ENCODE assay signal across 1 cellular context in the genomic region with DNA sequence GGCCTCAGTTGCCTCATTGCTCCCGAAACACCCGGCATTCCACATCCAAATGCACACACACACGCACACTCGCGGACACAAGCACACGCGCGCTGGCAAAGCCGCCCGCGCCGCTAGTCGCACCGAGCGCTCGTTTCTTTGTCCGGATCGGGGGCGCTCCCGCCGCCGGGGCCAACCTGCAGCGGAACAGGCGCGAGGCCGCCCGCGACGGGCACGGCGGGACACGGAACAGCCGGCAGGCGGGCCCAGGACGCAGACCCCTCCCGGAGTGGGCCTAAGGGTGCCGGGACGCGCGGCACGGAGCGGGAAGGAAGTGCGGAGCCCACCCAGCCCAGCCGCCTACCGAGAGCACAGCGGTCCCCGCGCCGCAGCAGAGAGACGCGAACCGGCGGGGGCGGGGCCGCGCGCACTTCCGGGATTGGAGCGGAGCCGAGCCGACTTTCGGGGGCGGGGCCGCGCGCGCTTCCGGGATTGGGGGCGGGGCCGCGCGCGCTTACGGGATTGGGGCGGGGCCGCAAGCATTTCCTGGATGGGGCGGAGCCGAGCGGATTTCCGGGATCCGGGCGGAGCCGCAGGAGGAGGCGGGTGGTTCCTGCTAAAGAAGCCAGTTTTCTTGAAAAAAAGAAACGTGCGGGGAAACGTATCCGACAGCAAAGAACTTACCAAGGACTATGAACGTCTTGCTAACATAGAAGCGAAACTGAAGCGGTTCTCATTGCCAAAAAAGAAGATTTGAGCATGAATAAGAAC.
TF ChIP-seq lines count a peak whose summit lies in the region.

A gene (minus strand): TSS at position 396 of the 750 bp plus-strand sequence. CDS start 1,498 bp downstream, outside the sequence.

TF ChIP-seq in GM12878, 131 proteins besides CTCF, POLR2A, EP300 and RAD21 (continued from another document and continues in another):
- TF ChIP-seq, protein P1, sequence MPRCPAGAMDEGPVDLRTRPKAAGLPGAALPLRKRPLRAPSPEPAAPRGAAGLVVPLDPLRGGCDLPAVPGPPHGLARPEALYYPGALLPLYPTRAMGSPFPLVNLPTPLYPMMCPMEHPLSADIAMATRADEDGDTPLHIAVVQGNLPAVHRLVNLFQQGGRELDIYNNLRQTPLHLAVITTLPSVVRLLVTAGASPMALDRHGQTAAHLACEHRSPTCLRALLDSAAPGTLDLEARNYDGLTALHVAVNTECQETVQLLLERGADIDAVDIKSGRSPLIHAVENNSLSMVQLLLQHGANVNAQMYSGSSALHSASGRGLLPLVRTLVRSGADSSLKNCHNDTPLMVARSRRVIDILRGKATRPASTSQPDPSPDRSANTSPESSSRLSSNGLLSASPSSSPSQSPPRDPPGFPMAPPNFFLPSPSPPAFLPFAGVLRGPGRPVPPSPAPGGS (IDR thresholded peaks at IDR 0.05; ENCODE audit: borderline replicate concordance, insufficient read depth, low read depth, low read length, poor library complexity, severe bottlenecking) = no peak
- TF ChIP-seq GABPA (IDR thresholded peaks at IDR 0.05; ENCODE audit: low read depth) (peak; percentile 68), HDGF (IDR thresholded peaks at IDR 0.05) (no peak), SUPT20H (IDR thresholded peaks at IDR 0.05; ENCODE audit: borderline replicate concordance, control insufficient read depth, low read depth, low read length) (no peak), YY1 (IDR thresholded peaks at IDR 0.05; ENCODE audit: low read depth, low read length) (0 out of 2 replicates have a peak, but pooled peaks have one; percentile 6), ATF7 (IDR thresholded peaks at IDR 0.05; ENCODE audit: low read depth) (0 out of 2 replicates have a peak, but pooled peaks have one; percentile 17), NRF1 (conservative IDR thresholded peaks at IDR 0.05; ENCODE audit: low read depth, low read length) (no peak), TCF7 (IDR thresholded peaks at IDR 0.05; ENCODE audit: borderline replicate concordance) (no peak), SP1 (IDR thresholded peaks at IDR 0.05; ENCODE audit: low read depth, low read length) (peak; percentile 40), WRNIP1 (IDR thresholded peaks at IDR 0.05; ENCODE audit: borderline replicate concordance, low read depth, low read length) (no peak), BRCA1 (IDR thresholded peaks at IDR 0.05; ENCODE audit: low read depth, low read length) (no peak), FOXM1 (IDR thresholded peaks at IDR 0.05; ENCODE audit: low read depth, low read length) (no peak), CHD2 (IDR thresholded peaks at IDR 0.05; ENCODE audit: borderline replicate concordance, low read depth, low read length) (0 out of 2 replicates have a peak, but pooled peaks have one; percentile 47), ZNF207 (IDR thresholded peaks at IDR 0.05; ENCODE audit: borderline replicate concordance) (peak; percentile 83), NFIC (IDR thresholded peaks at IDR 0.05; ENCODE audit: low read depth, low read length) (no peak), YBX1 (IDR thresholded peaks at IDR 0.05) (no peak), HDAC2 (IDR thresholded peaks at IDR 0.05) (no peak), TCF3 (IDR thresholded peaks at IDR 0.05; ENCODE audit: borderline replicate concordance, insufficient read depth, low read depth, low read length) (0 out of 2 replicates have a peak, but pooled peaks have one; percentile 49), CBX3 (IDR thresholded peaks at IDR 0.05; ENCODE audit: borderline replicate concordance, low read depth) (no peak), SMAD5 (IDR thresholded peaks at IDR 0.05; ENCODE audit: low read depth) (peak; percentile 43; the same call in 1 of the 2 replicates), GATAD2B (conservative IDR thresholded peaks at IDR 0.05; ENCODE audit: low read depth) (peak; percentile 99), KAT2A (conservative IDR thresholded peaks at IDR 0.05; ENCODE audit: control insufficient read depth, low read depth, low read length) (no peak), PML (IDR thresholded peaks at IDR 0.05; ENCODE audit: low read length) (peak; percentile 82), POLR2AphosphoS2 (IDR thresholded peaks at IDR 0.05; ENCODE audit: low read depth, low read length) (peak; percentile 56; the same call in 1 of the 2 replicates), SMARCA5 (IDR thresholded peaks at IDR 0.05) (peak; percentile 85; the same call in 1 of the 2 replicates), IRF4 (IDR thresholded peaks at IDR 0.05; ENCODE audit: low read depth, low read length) (no peak), ZBED1 (IDR thresholded peaks at IDR 0.05; ENCODE audit: borderline replicate concordance) (0 out of 2 replicates have a peak, but pooled peaks have one; percentile 7), RFX5 (IDR thresholded peaks at IDR 0.05; ENCODE audit: low read depth, low read length) (no peak), SREBF2 (IDR thresholded peaks at IDR 0.05; ENCODE audit: low read length) (no peak), STAT3 (IDR thresholded peaks at IDR 0.05; ENCODE audit: low read depth, low read length) (no peak), HDAC6 (IDR thresholded peaks at IDR 0.05; ENCODE audit: unreplicated experiment) (no peak), SPI1 (IDR thresholded peaks at IDR 0.05; ENCODE audit: borderline replicate concordance, insufficient read depth, low read depth, low read length) (no peak; the same call in 1 of the 2 replicates)
- TF ChIP-seq, protein P2, sequence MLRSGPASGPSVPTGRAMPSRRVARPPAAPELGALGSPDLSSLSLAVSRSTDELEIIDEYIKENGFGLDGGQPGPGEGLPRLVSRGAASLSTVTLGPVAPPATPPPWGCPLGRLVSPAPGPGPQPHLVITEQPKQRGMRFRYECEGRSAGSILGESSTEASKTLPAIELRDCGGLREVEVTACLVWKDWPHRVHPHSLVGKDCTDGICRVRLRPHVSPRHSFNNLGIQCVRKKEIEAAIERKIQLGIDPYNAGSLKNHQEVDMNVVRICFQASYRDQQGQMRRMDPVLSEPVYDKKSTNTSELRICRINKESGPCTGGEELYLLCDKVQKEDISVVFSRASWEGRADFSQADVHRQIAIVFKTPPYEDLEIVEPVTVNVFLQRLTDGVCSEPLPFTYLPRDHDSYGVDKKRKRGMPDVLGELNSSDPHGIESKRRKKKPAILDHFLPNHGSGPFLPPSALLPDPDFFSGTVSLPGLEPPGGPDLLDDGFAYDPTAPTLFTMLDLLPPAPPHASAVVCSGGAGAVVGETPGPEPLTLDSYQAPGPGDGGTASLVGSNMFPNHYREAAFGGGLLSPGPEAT (IDR thresholded peaks at IDR 0.05; ENCODE audit: low read depth) = peak; percentile 42; the same call in 1 of the 2 replicates
- TF ChIP-seq, protein P3, sequence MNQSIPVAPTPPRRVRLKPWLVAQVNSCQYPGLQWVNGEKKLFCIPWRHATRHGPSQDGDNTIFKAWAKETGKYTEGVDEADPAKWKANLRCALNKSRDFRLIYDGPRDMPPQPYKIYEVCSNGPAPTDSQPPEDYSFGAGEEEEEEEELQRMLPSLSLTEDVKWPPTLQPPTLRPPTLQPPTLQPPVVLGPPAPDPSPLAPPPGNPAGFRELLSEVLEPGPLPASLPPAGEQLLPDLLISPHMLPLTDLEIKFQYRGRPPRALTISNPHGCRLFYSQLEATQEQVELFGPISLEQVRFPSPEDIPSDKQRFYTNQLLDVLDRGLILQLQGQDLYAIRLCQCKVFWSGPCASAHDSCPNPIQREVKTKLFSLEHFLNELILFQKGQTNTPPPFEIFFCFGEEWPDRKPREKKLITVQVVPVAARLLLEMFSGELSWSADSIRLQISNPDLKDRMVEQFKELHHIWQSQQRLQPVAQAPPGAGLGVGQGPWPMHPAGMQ (IDR thresholded peaks at IDR 0.05; ENCODE audit: borderline replicate concordance) = no peak
- TF ChIP-seq, protein P4, sequence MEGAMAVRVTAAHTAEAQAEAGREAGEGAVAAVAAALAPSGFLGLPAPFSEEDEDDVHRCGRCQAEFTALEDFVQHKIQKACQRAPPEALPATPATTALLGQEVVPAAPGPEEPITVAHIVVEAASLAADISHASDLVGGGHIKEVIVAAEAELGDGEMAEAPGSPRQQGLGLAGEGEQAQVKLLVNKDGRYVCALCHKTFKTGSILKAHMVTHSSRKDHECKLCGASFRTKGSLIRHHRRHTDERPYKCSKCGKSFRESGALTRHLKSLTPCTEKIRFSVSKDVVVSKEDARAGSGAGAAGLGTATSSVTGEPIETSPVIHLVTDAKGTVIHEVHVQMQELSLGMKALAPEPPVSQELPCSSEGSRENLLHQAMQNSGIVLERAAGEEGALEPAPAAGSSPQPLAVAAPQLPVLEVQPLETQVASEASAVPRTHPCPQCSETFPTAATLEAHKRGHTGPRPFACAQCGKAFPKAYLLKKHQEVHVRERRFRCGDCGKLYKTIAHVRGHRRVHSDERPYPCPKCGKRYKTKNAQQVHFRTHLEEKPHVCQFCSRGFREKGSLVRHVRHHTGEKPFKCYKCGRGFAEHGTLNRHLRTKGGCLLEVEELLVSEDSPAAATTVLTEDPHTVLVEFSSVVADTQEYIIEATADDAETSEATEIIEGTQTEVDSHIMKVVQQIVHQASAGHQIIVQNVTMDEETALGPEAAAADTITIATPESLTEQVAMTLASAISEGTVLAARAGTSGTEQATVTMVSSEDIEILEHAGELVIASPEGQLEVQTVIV (IDR thresholded peaks at IDR 0.05; ENCODE audit: borderline replicate concordance, partially characterized antibody) = peak; percentile 95
- TF ChIP-seq, protein P5, sequence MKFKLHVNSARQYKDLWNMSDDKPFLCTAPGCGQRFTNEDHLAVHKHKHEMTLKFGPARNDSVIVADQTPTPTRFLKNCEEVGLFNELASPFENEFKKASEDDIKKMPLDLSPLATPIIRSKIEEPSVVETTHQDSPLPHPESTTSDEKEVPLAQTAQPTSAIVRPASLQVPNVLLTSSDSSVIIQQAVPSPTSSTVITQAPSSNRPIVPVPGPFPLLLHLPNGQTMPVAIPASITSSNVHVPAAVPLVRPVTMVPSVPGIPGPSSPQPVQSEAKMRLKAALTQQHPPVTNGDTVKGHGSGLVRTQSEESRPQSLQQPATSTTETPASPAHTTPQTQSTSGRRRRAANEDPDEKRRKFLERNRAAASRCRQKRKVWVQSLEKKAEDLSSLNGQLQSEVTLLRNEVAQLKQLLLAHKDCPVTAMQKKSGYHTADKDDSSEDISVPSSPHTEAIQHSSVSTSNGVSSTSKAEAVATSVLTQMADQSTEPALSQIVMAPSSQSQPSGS (IDR thresholded peaks at IDR 0.05; ENCODE audit: low read length) = no peak
- TF ChIP-seq, protein P6, sequence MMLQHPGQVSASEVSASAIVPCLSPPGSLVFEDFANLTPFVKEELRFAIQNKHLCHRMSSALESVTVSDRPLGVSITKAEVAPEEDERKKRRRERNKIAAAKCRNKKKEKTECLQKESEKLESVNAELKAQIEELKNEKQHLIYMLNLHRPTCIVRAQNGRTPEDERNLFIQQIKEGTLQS (IDR thresholded peaks at IDR 0.05; ENCODE audit: borderline replicate concordance, extremely low read depth, low read depth, low read length) = no peak
- TF ChIP-seq, protein P7, sequence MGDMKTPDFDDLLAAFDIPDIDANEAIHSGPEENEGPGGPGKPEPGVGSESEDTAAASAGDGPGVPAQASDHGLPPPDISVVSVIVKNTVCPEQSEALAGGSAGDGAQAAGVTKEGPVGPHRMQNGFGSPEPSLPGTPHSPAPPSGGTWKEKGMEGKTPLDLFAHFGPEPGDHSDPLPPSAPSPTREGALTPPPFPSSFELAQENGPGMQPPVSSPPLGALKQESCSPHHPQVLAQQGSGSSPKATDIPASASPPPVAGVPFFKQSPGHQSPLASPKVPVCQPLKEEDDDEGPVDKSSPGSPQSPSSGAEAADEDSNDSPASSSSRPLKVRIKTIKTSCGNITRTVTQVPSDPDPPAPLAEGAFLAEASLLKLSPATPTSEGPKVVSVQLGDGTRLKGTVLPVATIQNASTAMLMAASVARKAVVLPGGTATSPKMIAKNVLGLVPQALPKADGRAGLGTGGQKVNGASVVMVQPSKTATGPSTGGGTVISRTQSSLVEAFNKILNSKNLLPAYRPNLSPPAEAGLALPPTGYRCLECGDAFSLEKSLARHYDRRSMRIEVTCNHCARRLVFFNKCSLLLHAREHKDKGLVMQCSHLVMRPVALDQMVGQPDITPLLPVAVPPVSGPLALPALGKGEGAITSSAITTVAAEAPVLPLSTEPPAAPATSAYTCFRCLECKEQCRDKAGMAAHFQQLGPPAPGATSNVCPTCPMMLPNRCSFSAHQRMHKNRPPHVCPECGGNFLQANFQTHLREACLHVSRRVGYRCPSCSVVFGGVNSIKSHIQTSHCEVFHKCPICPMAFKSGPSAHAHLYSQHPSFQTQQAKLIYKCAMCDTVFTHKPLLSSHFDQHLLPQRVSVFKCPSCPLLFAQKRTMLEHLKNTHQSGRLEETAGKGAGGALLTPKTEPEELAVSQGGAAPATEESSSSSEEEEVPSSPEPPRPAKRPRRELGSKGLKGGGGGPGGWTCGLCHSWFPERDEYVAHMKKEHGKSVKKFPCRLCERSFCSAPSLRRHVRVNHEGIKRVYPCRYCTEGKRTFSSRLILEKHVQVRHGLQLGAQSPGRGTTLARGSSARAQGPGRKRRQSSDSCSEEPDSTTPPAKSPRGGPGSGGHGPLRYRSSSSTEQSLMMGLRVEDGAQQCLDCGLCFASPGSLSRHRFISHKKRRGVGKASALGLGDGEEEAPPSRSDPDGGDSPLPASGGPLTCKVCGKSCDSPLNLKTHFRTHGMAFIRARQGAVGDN (IDR thresholded peaks at IDR 0.05) = no peak; the same call in none of the 2 replicates
- TF ChIP-seq, protein P8, sequence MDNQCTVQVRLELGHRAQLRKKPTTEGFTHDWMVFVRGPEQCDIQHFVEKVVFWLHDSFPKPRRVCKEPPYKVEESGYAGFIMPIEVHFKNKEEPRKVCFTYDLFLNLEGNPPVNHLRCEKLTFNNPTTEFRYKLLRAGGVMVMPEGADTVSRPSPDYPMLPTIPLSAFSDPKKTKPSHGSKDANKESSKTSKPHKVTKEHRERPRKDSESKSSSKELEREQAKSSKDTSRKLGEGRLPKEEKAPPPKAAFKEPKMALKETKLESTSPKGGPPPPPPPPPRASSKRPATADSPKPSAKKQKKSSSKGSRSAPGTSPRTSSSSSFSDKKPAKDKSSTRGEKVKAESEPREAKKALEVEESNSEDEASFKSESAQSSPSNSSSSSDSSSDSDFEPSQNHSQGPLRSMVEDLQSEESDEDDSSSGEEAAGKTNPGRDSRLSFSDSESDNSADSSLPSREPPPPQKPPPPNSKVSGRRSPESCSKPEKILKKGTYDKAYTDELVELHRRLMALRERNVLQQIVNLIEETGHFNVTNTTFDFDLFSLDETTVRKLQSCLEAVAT (IDR thresholded peaks at IDR 0.05) = no peak
- TF ChIP-seq, protein P9, sequence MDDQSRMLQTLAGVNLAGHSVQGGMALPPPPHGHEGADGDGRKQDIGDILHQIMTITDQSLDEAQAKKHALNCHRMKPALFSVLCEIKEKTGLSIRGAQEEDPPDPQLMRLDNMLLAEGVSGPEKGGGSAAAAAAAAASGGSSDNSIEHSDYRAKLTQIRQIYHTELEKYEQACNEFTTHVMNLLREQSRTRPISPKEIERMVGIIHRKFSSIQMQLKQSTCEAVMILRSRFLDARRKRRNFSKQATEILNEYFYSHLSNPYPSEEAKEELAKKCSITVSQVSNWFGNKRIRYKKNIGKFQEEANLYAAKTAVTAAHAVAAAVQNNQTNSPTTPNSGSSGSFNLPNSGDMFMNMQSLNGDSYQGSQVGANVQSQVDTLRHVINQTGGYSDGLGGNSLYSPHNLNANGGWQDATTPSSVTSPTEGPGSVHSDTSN (IDR thresholded peaks at IDR 0.05; ENCODE audit: insufficient replicate concordance, low read depth, low read length) = no peak
- TF ChIP-seq, protein P10, sequence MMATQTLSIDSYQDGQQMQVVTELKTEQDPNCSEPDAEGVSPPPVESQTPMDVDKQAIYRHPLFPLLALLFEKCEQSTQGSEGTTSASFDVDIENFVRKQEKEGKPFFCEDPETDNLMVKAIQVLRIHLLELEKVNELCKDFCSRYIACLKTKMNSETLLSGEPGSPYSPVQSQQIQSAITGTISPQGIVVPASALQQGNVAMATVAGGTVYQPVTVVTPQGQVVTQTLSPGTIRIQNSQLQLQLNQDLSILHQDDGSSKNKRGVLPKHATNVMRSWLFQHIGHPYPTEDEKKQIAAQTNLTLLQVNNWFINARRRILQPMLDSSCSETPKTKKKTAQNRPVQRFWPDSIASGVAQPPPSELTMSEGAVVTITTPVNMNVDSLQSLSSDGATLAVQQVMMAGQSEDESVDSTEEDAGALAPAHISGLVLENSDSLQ (IDR thresholded peaks at IDR 0.05) = no peak
